Comparison of ENCODE assay signal across 1 cellular context in the genomic region with DNA sequence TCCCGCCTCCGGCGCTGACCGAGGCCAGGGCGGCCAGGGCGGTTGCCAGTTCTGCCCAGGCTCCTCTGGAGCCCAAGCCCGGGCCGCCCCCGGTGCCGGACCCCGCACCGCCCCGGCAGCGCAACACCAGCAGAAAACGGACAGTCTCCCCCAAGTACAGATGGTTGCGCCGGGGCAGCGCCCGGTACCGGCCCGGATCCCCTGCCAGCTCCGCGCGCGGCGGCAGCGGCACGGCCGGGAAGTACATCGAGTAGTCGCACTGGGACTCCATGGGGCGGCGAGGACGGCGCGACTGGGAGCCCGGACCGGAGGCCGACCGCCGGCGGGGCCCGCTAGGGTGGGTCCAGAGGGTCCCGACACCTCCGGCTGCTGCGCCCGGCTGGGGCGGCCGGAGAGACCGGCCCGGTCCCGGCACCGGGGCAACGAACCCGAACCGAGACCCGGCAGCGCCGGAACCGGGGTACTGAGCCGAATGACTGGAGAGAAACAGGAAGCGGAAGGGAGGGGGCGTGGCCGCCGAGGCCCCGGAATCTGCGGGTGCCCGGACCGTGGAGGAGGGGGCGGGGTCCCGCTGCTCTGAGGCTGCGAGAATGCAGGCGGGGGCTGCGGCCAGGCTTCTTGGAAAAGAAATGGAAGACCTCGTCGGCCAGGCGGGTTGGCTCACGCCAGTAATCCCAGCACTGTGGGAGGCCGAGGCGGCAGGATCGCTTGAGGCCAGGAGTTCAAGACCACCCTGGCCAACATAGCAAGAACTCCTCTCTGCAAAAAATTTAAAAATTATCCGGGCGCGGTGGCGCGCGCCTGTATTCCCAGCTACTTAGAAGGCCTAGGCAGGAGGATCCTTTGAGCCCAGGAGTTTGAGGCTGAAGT.
TF ChIP-seq lines count a peak whose summit lies in the region.

A gene with protein sequence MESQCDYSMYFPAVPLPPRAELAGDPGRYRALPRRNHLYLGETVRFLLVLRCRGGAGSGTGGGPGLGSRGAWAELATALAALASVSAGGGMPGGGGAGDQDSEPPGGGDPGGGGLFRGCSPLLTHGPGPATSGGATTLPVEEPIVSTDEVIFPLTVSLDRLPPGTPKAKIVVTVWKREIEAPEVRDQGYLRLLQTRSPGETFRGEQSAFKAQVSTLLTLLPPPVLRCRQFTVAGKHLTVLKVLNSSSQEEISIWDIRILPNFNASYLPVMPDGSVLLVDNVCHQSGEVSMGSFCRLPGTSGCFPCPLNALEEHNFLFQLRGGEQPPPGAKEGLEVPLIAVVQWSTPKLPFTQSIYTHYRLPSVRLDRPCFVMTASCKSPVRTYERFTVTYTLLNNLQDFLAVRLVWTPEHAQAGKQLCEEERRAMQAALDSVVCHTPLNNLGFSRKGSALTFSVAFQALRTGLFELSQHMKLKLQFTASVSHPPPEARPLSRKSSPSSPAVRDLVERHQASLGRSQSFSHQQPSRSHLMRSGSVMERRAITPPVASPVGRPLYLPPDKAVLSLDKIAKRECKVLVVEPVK (minus strand): TSS at position 495 of the 870 bp plus-strand sequence. CDS start 224 bp downstream, at position 271.

TF ChIP-seq in HEK293, 187 proteins besides CTCF, POLR2A, EP300 and RAD21 (continued from another document and continues in another):
- TF ChIP-seq, protein P1, sequence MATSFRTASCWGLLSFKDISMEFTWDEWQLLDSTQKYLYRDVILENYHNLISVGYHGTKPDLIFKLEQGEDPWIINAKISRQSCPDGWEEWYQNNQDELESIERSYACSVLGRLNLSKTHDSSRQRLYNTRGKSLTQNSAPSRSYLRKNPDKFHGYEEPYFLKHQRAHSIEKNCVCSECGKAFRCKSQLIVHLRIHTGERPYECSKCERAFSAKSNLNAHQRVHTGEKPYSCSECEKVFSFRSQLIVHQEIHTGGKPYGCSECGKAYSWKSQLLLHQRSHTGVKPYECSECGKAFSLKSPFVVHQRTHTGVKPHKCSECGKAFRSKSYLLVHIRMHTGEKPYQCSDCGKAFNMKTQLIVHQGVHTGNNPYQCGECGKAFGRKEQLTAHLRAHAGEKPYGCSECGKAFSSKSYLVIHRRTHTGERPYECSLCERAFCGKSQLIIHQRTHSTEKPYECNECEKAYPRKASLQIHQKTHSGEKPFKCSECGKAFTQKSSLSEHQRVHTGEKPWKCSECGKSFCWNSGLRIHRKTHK (tag by site-specific recombination; IDR thresholded peaks at IDR 0.05), result no peak
- TF ChIP-seq ZBTB8A (tag by site-specific recombination; IDR thresholded peaks at IDR 0.05) (no peak; the same call in 1 of the 2 replicates), SP2 (tag by site-specific recombination; IDR thresholded peaks at IDR 0.05) (peak; percentile 94), ZNF76 (tag by site-specific recombination; IDR thresholded peaks at IDR 0.05; ENCODE audit: borderline replicate concordance, low read depth) (0 out of 2 replicates have a peak, but pooled peaks have one; percentile 36), ZBTB48 (tag by site-specific recombination; IDR thresholded peaks at IDR 0.05) (no peak), ZNF112 (tag by site-specific recombination; IDR thresholded peaks at IDR 0.05) (no peak), ZNF23 (tag by site-specific recombination; IDR thresholded peaks at IDR 0.05; ENCODE audit: borderline replicate concordance) (no peak), ZNF785 (tag by site-specific recombination; IDR thresholded peaks at IDR 0.05) (no peak), IKZF3 (tag by site-specific recombination; IDR thresholded peaks at IDR 0.05) (0 out of 2 replicates have a peak, but pooled peaks have one; percentile 33), ZSCAN23 (tag by site-specific recombination; IDR thresholded peaks at IDR 0.05) (no peak), ZNF514 (tag by site-specific recombination; IDR thresholded peaks at IDR 0.05) (no peak), ZNF677 (tag by site-specific recombination; IDR thresholded peaks at IDR 0.05) (no peak), ZNF302 (tag by site-specific recombination; IDR thresholded peaks at IDR 0.05; ENCODE audit: low read depth) (no peak), ZNF558 (tag by site-specific recombination; IDR thresholded peaks at IDR 0.05) (no peak), SALL2 (tag by site-specific recombination; IDR thresholded peaks at IDR 0.05; ENCODE audit: borderline replicate concordance) (no peak), ZNF776 (tag by site-specific recombination; IDR thresholded peaks at IDR 0.05; ENCODE audit: borderline replicate concordance) (no peak), ZNF791 (tag by site-specific recombination; IDR thresholded peaks at IDR 0.05) (no peak), ZNF747 (tag by site-specific recombination; IDR thresholded peaks at IDR 0.05) (no peak), ZNF10 (tag by site-specific recombination; IDR thresholded peaks at IDR 0.05) (no peak), ZIC2 (tag by site-specific recombination; IDR thresholded peaks at IDR 0.05) (peak; percentile 73), KLF7 (tag by site-specific recombination; IDR thresholded peaks at IDR 0.05; ENCODE audit: borderline replicate concordance) (no peak; the same call in 1 of the 2 replicates), ZNF585B (tag by site-specific recombination; IDR thresholded peaks at IDR 0.05) (no peak), ZNF155 (tag by site-specific recombination; IDR thresholded peaks at IDR 0.05) (no peak), GLI2 (tag by site-specific recombination; IDR thresholded peaks at IDR 0.05; ENCODE audit: borderline replicate concordance, low read depth) (no peak), ZNF311 (tag by site-specific recombination; IDR thresholded peaks at IDR 0.05; ENCODE audit: borderline replicate concordance) (no peak), ZNF214 (tag by site-specific recombination; IDR thresholded peaks at IDR 0.05; ENCODE audit: borderline replicate concordance) (no peak), OSR2 (tag by site-specific recombination; IDR thresholded peaks at IDR 0.05) (no peak), ZNF146 (tag by site-specific recombination; IDR thresholded peaks at IDR 0.05) (no peak), ZFHX2 (tag by site-specific recombination; conservative IDR thresholded peaks at IDR 0.05) (peak; percentile 71), ZNF843 (tag by site-specific recombination; IDR thresholded peaks at IDR 0.05) (no peak), ZNF292 (tag by site-specific recombination; IDR thresholded peaks at IDR 0.05; ENCODE audit: borderline replicate concordance, low read depth) (no peak), ZNF555 (tag by site-specific recombination; conservative IDR thresholded peaks at IDR 0.05) (no peak), ZNF560 (tag by site-specific recombination; IDR thresholded peaks at IDR 0.05; ENCODE audit: borderline replicate concordance) (no peak), ZNF239 (tag by site-specific recombination; IDR thresholded peaks at IDR 0.05) (no peak), SP7 (tag by site-specific recombination; IDR thresholded peaks at IDR 0.05) (peak; percentile 58; the same call in 1 of the 2 replicates), ZNF404 (tag by site-specific recombination; IDR thresholded peaks at IDR 0.05) (no peak), ZNF24 (tag by site-specific recombination; IDR thresholded peaks at IDR 0.05) (no peak), MEIS1 (CRISPR knock-in tag; IDR thresholded peaks at IDR 0.05; ENCODE audit: borderline replicate concordance) (no peak)
- TF ChIP-seq, protein P2, sequence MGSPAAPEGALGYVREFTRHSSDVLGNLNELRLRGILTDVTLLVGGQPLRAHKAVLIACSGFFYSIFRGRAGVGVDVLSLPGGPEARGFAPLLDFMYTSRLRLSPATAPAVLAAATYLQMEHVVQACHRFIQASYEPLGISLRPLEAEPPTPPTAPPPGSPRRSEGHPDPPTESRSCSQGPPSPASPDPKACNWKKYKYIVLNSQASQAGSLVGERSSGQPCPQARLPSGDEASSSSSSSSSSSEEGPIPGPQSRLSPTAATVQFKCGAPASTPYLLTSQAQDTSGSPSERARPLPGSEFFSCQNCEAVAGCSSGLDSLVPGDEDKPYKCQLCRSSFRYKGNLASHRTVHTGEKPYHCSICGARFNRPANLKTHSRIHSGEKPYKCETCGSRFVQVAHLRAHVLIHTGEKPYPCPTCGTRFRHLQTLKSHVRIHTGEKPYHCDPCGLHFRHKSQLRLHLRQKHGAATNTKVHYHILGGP (tag by site-specific recombination; IDR thresholded peaks at IDR 0.05), result no peak
- TF ChIP-seq, protein P3, sequence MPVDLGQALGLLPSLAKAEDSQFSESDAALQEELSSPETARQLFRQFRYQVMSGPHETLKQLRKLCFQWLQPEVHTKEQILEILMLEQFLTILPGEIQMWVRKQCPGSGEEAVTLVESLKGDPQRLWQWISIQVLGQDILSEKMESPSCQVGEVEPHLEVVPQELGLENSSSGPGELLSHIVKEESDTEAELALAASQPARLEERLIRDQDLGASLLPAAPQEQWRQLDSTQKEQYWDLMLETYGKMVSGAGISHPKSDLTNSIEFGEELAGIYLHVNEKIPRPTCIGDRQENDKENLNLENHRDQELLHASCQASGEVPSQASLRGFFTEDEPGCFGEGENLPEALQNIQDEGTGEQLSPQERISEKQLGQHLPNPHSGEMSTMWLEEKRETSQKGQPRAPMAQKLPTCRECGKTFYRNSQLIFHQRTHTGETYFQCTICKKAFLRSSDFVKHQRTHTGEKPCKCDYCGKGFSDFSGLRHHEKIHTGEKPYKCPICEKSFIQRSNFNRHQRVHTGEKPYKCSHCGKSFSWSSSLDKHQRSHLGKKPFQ (tag by site-specific recombination; IDR thresholded peaks at IDR 0.05), result no peak
- TF ChIP-seq, protein P4, sequence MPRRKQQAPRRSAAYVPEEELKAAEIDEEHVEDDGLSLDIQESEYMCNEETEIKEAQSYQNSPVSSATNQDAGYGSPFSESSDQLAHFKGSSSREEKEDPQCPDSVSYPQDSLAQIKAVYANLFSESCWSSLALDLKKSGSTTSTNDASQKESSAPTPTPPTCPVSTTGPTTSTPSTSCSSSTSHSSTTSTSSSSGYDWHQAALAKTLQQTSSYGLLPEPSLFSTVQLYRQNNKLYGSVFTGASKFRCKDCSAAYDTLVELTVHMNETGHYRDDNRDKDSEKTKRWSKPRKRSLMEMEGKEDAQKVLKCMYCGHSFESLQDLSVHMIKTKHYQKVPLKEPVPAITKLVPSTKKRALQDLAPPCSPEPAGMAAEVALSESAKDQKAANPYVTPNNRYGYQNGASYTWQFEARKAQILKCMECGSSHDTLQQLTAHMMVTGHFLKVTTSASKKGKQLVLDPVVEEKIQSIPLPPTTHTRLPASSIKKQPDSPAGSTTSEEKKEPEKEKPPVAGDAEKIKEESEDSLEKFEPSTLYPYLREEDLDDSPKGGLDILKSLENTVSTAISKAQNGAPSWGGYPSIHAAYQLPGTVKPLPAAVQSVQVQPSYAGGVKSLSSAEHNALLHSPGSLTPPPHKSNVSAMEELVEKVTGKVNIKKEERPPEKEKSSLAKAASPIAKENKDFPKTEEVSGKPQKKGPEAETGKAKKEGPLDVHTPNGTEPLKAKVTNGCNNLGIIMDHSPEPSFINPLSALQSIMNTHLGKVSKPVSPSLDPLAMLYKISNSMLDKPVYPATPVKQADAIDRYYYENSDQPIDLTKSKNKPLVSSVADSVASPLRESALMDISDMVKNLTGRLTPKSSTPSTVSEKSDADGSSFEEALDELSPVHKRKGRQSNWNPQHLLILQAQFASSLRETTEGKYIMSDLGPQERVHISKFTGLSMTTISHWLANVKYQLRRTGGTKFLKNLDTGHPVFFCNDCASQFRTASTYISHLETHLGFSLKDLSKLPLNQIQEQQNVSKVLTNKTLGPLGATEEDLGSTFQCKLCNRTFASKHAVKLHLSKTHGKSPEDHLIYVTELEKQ (tag by site-specific recombination; IDR thresholded peaks at IDR 0.05; ENCODE audit: borderline replicate concordance), result no peak
- TF ChIP-seq, protein P5, sequence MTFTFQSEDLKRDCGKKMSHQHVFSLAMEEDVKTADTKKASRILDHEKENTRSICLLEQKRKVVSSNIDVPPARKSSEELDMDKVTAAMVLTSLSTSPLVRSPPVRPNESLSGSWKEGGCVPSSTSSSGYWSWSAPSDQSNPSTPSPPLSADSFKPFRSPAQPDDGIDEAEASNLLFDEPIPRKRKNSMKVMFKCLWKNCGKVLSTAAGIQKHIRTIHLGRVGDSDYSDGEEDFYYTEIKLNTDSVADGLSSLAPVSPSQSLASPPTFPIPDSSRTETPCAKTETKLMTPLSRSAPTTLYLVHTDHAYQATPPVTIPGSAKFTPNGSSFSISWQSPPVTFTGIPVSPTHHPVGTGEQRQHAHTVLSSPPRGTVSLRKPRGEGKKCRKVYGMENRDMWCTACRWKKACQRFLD (tag by site-specific recombination; IDR thresholded peaks at IDR 0.05), result no peak
- TF ChIP-seq, protein P6, sequence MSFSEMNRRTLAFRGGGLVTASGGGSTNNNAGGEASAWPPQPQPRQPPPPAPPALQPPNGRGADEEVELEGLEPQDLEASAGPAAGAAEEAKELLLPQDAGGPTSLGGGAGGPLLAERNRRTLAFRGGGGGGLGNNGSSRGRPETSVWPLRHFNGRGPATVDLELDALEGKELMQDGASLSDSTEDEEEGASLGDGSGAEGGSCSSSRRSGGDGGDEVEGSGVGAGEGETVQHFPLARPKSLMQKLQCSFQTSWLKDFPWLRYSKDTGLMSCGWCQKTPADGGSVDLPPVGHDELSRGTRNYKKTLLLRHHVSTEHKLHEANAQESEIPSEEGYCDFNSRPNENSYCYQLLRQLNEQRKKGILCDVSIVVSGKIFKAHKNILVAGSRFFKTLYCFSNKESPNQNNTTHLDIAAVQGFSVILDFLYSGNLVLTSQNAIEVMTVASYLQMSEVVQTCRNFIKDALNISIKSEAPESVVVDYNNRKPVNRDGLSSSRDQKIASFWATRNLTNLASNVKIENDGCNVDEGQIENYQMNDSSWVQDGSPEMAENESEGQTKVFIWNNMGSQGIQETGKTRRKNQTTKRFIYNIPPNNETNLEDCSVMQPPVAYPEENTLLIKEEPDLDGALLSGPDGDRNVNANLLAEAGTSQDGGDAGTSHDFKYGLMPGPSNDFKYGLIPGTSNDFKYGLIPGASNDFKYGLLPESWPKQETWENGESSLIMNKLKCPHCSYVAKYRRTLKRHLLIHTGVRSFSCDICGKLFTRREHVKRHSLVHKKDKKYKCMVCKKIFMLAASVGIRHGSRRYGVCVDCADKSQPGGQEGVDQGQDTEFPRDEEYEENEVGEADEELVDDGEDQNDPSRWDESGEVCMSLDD (tag by site-specific recombination; IDR thresholded peaks at IDR 0.05), result peak; percentile 77; the same call in 1 of the 2 replicates
- TF ChIP-seq, protein P7, sequence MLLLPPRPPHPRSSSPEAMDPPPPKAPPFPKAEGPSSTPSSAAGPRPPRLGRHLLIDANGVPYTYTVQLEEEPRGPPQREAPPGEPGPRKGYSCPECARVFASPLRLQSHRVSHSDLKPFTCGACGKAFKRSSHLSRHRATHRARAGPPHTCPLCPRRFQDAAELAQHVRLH (tag by site-specific recombination; IDR thresholded peaks at IDR 0.05), result no peak
- TF ChIP-seq, protein P8, sequence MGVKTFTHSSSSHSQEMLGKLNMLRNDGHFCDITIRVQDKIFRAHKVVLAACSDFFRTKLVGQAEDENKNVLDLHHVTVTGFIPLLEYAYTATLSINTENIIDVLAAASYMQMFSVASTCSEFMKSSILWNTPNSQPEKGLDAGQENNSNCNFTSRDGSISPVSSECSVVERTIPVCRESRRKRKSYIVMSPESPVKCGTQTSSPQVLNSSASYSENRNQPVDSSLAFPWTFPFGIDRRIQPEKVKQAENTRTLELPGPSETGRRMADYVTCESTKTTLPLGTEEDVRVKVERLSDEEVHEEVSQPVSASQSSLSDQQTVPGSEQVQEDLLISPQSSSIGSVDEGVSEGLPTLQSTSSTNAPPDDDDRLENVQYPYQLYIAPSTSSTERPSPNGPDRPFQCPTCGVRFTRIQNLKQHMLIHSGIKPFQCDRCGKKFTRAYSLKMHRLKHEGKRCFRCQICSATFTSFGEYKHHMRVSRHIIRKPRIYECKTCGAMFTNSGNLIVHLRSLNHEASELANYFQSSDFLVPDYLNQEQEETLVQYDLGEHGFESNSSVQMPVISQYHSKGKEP (tag by site-specific recombination; IDR thresholded peaks at IDR 0.05), result no peak
